ENCODE assay signal across 2 cellular contexts in the genomic region with DNA sequence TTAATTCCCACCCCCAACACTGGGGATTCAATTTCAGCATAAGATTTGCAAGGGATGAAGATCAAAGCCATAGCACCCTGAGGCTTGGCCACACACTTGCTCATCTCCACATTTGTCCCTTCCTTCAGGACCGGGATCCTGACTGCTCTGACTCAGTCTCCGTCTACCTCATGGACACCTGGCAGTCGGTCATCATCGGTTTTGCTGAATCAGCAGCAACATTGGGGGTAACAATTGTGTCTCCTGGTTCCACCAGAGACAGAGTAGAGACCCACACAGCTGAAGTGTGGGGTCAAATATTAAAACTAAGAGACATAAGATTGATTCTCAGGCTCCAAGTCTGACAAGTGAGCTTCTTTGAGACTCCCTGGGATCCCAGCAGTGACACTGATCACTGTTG.
TF ChIP-seq lines count a peak whose summit lies in the region.

No MANE protein-coding gene starts in this region.

TF ChIP-seq in HepG2, 621 proteins besides CTCF, POLR2A, EP300 and RAD21:
- TF ChIP-seq, protein P1, sequence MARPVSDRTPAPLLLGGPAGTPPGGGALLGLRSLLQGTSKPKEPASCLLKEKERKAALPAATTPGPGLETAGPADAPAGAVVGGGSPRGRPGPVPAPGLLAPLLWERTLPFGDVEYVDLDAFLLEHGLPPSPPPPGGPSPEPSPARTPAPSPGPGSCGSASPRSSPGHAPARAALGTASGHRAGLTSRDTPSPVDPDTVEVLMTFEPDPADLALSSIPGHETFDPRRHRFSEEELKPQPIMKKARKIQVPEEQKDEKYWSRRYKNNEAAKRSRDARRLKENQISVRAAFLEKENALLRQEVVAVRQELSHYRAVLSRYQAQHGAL (CRISPR knock-in tag; IDR thresholded peaks at IDR 0.05; ENCODE audit: not compliant biosample characterization): no peak
- no peak for TF ChIP-seq KAT7 (CRISPR knock-in tag; IDR thresholded peaks at IDR 0.05; ENCODE audit: borderline replicate concordance)
- TF ChIP-seq MAFK (conservative IDR thresholded peaks at IDR 0.05 in 1 of 2, IDR thresholded peaks at IDR 0.05 in 1 of 2; ENCODE audit: low read length in 2 of 2): peak; percentile 93 to 95
- peak; percentile 92 for TF ChIP-seq MAFF (IDR thresholded peaks at IDR 0.05; ENCODE audit: low read depth, low read length)

TF ChIP-seq in K562, 482 proteins besides CTCF, POLR2A, EP300 and RAD21:
- TF ChIP-seq, protein P2, sequence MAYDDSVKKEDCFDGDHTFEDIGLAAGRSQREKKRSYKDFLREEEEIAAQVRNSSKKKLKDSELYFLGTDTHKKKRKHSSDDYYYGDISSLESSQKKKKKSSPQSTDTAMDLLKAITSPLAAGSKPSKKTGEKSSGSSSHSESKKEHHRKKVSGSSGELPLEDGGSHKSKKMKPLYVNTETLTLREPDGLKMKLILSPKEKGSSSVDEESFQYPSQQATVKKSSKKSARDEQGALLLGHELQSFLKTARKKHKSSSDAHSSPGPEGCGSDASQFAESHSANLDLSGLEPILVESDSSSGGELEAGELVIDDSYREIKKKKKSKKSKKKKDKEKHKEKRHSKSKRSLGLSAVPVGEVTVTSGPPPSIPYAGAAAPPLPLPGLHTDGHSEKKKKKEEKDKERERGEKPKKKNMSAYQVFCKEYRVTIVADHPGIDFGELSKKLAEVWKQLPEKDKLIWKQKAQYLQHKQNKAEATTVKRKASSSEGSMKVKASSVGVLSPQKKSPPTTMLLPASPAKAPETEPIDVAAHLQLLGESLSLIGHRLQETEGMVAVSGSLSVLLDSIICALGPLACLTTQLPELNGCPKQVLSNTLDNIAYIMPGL (CRISPR knock-in tag; IDR thresholded peaks at IDR 0.05): peak; percentile 40; the same call in 1 of the 2 replicates
- TF ChIP-seq NR2C1 (IDR thresholded peaks at IDR 0.05) (no peak), NR2C1 (tag; IDR thresholded peaks at IDR 0.05) (no peak)
